Comparison of ENCODE assay signal across 8 cellular contexts in the genomic region with DNA sequence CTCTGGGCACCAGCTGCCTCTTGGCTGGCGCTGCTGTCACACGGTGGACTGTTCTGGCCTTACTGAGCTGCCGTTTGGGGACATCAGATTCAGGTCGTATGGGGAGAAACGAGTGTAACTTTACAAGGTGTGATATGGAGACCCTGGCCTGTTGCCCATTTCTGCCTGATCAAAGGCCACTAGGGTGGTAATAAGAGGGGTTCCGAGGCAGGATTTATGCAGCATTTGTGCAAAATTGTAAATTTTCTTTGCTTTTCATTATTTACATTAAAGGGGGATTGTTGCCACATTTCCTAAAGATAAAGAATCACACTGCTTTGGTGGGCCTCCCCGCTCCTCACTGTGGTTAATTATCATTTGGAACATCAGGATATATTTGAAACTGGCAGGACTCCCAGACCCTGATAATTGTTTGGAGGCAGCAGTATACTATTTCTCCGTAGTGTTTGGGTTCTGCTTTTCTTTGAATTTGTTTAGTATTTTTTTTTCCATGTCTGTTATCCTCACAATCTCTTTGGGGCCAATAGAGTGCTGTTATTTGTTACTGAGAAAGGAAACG. TPM values are rescaled to one million over a fixed set of nuclear protein-coding genes. Genes with fewer than 3 reads are reported as not detected.
DNase-seq lines count a peak whose midpoint lies in the region; ATAC-seq, FAIRE-seq and TF ChIP-seq lines count a peak whose summit lies in the region.

No MANE protein-coding gene starts in this region.

- peaks cover 12% of the 10 kb centered on the region for H3K36me3 Mint-ChIP-seq in CD4-positive, CD25-positive, alpha-beta regulatory T cell

- H3K36me3 ChIP-seq in CD4-positive, CD25-positive, alpha-beta regulatory T cell (ENCODE audit: control insufficient read depth, insufficient read depth, low read length), result peaks cover 29% of the 10 kb centered on the region
- H3K36me3 ChIP-seq in WERI-Rb-1 (peaks cover 4% of the 10 kb centered on the region; the same call in 1 of the 2 replicates), small intestine (ENCODE audit: control insufficient read depth in 2 of 2, insufficient read depth in 2 of 2, low read length in 2 of 2) (no peaks in the 10 kb centered on the region)

- H3K27ac Mint-ChIP-seq in CD4-positive, CD25-positive, alpha-beta regulatory T cell, result peak overlapping the region; percentile 98 to 99 (median 99)

- H3K4me3 Mint-ChIP-seq in CD4-positive, CD25-positive, alpha-beta regulatory T cell, result peak overlapping the region; percentile 86 to 97 (median 94)

- peak overlapping the region; percentile 85 for H3K4me3 ChIP-seq in CD4-positive, CD25-positive, alpha-beta regulatory T cell (ENCODE audit: low read depth, low read length)
- H3K4me3 ChIP-seq in WERI-Rb-1 (ENCODE audit: low read depth, low read length), result peak overlapping the region; percentile 91
- H3K4me3 ChIP-seq in small intestine (ENCODE audit: low read depth in 1 of 2, low read length in 2 of 2), result peak overlapping the region; percentile 75 to 79

- ATAC-seq in CD4-positive, CD25-positive, alpha-beta regulatory T cell (ENCODE audit: low read depth in 2 of 2), result peak in 1 of 2 donors; percentile 29
- ATAC-seq in HG02623 (IDR thresholded peaks at IDR 0.05; ENCODE audit: unreplicated experiment) (peak; percentile 24), Right ventricle myocardium superior (ENCODE audit: poor library complexity) (peak; percentile 72)

- H3K27me3 Mint-ChIP-seq in CD4-positive, CD25-positive, alpha-beta regulatory T cell, result no peaks in the 10 kb centered on the region

- FAIRE-seq in small intestine (lab: Jason Lieb, UNC), result no peak

- intact Hi-C loops in Right ventricle myocardium superior (cut with DNase I), result loop anchor here (5.0 kb wide), 1 partner anchor 58 kb away; the partner anchor contains the start of gene CEP97

- H3K4me1 ChIP-seq in CD4-positive, CD25-positive, alpha-beta regulatory T cell (ENCODE audit: control insufficient read depth, insufficient read depth, low read length, poor library complexity, severe bottlenecking), result peaks cover 43% of the 10 kb centered on the region
- H3K4me1 ChIP-seq in small intestine (ENCODE audit: control insufficient read depth in 2 of 2, insufficient read depth in 1 of 2, low read depth in 1 of 2, low read length in 1 of 2), result no peaks in the 10 kb centered on the region

- H3K27me3 ChIP-seq in CD4-positive, CD25-positive, alpha-beta regulatory T cell (ENCODE audit: control insufficient read depth, insufficient read depth, low read length), result no peaks in the 10 kb centered on the region
- H3K27me3 ChIP-seq in WERI-Rb-1 (ENCODE audit: insufficient read depth, low read depth, severe bottlenecking) (no peaks in the 10 kb centered on the region), small intestine (ENCODE audit: control insufficient read depth in 2 of 2, insufficient read depth in 2 of 2, low read length in 2 of 2) (no peaks in the 10 kb centered on the region)

- H3K9me3 ChIP-seq in CD4-positive, CD25-positive, alpha-beta regulatory T cell (ENCODE audit: control insufficient read depth in 2 of 2, low read length in 2 of 2), result no peaks in the 10 kb centered on the region
- no peaks in the 10 kb centered on the region for H3K9me3 ChIP-seq in WERI-Rb-1 (ENCODE audit: severe bottlenecking)
- no peaks in the 10 kb centered on the region for H3K9me3 ChIP-seq in small intestine (ENCODE audit: control insufficient read depth, low read depth)

- H3K9me3 Mint-ChIP-seq in CD4-positive, CD25-positive, alpha-beta regulatory T cell, result no peaks in the 10 kb centered on the region

- DNase-seq in CD4-positive, CD25-positive, alpha-beta regulatory T cell, result no peak
- DNase-seq in WERI-Rb-1 (no peak), Right ventricle myocardium superior (no peak), small intestine (no peak), NCI-H774 (lab: John Stamatoyannopoulos, UW) (no peak)
- no peak for DNase-seq in stimulated activated CD4-positive, alpha-beta T cell treated with anti-CD3 and anti-CD28 coated beads, Interleukin-4, amount 100 ng/mL, for 4 hours
- no peak for DNase-seq in central memory CD4-positive, alpha-beta T cell

- TF ChIP-seq CTCF in WERI-Rb-1 (IDR thresholded peaks at IDR 0.05; ENCODE audit: low read depth, low read length), result no peak

- H3K27ac ChIP-seq in CD4-positive, CD25-positive, alpha-beta regulatory T cell (ENCODE audit: insufficient read depth, low read length, poor library complexity, severe bottlenecking), result peak overlapping the region; percentile 90
- no peak overlapping the region for H3K27ac ChIP-seq in WERI-Rb-1
- H3K27ac ChIP-seq in small intestine (ENCODE audit: low read depth in 1 of 2, low read length in 1 of 2), result peak overlapping the region in 1 of 2 donors; percentile 94

- WGBS in small intestine, 3 donors, result 20 to 23% (median 21%) methylated on average over 9 of the region's 9 CpGs

- H3K4me1 Mint-ChIP-seq in CD4-positive, CD25-positive, alpha-beta regulatory T cell, result peaks cover 24 to 65% (median 46%) of the 10 kb centered on the region in 4 donors

RNA-seq across cellular contexts. Expression of gene NXPE3, which starts 0.9 kb away (rescaled TPM):
- 37.9 TPM for total RNA-seq in CD4-positive, CD25-positive, alpha-beta regulatory T cell
- polyA plus RNA-seq in CD4-positive, CD25-positive, alpha-beta regulatory T cell, result 10 to 100 TPM; 38.3 to 43.2 (median 42.4) TPM
- 45.5 TPM for total RNA-seq in Right ventricle myocardium superior
- 1 to 10 TPM in 1 of 3 donors, under 1 TPM in 2; 0.45 to 5.4 (median 0.81) TPM for polyA plus RNA-seq in small intestine

RNA-seq across cellular contexts. Expression of gene CEP97, which starts 55.5 kb away (rescaled TPM):
- total RNA-seq in CD4-positive, CD25-positive, alpha-beta regulatory T cell, result 15.2 TPM
- 1 to 10 TPM; 4.8 to 8.3 (median 6.4) TPM for polyA plus RNA-seq in CD4-positive, CD25-positive, alpha-beta regulatory T cell
- 6.2 TPM for total RNA-seq in Right ventricle myocardium superior
- 1 to 10 TPM in 1 of 3 donors, under 1 TPM in 2; 0.27 to 2.2 (median 0.89) TPM for polyA plus RNA-seq in small intestine
